In the genomic region with DNA sequence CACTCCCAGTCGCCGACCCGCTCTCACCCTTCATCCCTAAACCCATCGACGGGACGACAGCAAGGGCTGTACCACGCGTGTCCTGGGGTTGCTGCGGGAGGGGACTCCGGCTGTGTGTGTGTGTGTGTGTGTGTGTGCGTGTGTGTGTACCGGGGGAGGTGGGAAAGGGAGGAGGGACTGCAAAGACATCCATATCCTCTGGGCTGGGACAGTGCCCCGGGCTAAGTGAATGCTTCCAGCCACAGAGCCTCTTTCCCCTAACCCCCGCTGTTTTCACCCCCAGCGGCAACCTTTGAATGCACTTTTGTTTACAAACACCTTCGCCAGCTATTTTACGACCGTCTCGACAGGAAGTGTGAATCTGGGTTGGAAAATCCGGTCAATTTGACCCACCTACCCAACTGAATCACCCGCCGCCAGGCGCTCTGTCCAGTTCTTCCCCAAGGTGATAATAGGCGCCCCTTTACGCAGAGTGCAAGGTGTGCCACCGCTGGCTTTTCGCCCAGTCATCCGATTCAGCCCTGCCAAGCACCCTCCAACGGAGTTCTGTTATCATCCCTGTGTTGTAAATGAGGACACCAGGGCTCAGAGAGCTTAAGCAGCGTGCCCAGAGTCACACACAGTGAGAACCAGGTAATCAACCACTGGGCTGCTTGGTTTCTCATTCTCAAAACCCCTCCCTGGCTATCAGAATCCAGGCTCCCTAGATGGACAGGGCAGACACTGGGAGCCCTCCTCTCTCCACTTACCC, we compare ENCODE assay signal across 8 cellular contexts. TPM values are rescaled to one million over a fixed set of nuclear protein-coding genes. Genes with fewer than 3 reads are reported as not detected.
A peak's percentile ranks its signal among the peaks of the same experiment; 100 is the strongest.
DNase-seq lines count a peak whose midpoint lies in the region; ATAC-seq and TF ChIP-seq lines count a peak whose summit lies in the region.

No MANE protein-coding gene starts in this region.

- intact Hi-C loops in posterior vena cava (cut with DNase I), result loop anchor here (5.0 to 10.0 kb wide), 3 partner anchors 63 to 92 kb away; no protein-coding TSS in a partner anchor

- peaks cover 18% of the 10 kb centered on the region for H3K4me1 ChIP-seq in cardiac muscle cell (ENCODE audit: low read depth)

- H3K27ac ChIP-seq in WERI-Rb-1 (peak overlapping the region; percentile 97), cardiac muscle cell (peak overlapping the region; percentile 99)

- peak; percentile 69 for DNase-seq in AG20443 (ENCODE audit: low spot score)
- peak; percentile 75 for DNase-seq in HK-2 (ENCODE audit: unreplicated experiment)
- peak; percentile 68 for DNase-seq in WERI-Rb-1
- DNase-seq in cardiac muscle cell (ENCODE audit: low read depth in 1 of 2, low spot score in 1 of 2), result no peak
- DNase-seq in posterior vena cava (ENCODE audit: low spot score), result peak; percentile 79
- no peak for DNase-seq in inferior parietal cortex (ENCODE audit: extremely low spot score)
- DNase-seq in GDM1 (lab: John Stamatoyannopoulos, UW), result no peak

- H3K27me3 ChIP-seq in WERI-Rb-1 (ENCODE audit: insufficient read depth, low read depth, severe bottlenecking), result no peaks in the 10 kb centered on the region
- H3K27me3 ChIP-seq in cardiac muscle cell, result no peaks in the 10 kb centered on the region

- H3K36me3 ChIP-seq in WERI-Rb-1 (peaks cover 35% of the 10 kb centered on the region), cardiac muscle cell (peaks cover 11% of the 10 kb centered on the region)

- H3K4me3 ChIP-seq in WERI-Rb-1 (ENCODE audit: low read depth, low read length) (peak overlapping the region; percentile 57), cardiac muscle cell (peak overlapping the region; percentile 45)

- TF ChIP-seq CTCF in WERI-Rb-1 (IDR thresholded peaks at IDR 0.05; ENCODE audit: low read depth, low read length) (no peak), cardiac muscle cell (IDR thresholded peaks at IDR 0.05; ENCODE audit: low read depth, low read length) (no peak)

- H3K9me3 ChIP-seq in WERI-Rb-1 (ENCODE audit: severe bottlenecking), result no peaks in the 10 kb centered on the region
- H3K9me3 ChIP-seq in cardiac muscle cell (ENCODE audit: low read depth), result no peaks in the 10 kb centered on the region

- no peak for ATAC-seq in GM21576 (IDR thresholded peaks at IDR 0.05; ENCODE audit: unreplicated experiment)

RNA-seq across cellular contexts. Expression of a gene that starts 0.7 kb away (rescaled TPM):
- total RNA-seq in cardiac muscle cell (64.2 and 103 TPM in 2 replicates), posterior vena cava (10 to 100 TPM; 49.9 to 56.5 TPM)
- 26.7 and 32.1 TPM in 2 replicates for polyA plus RNA-seq in cardiac muscle cell

Comparison
In these comparisons a context has a peak if more than half of its experiments do, and no peak if none do; other contexts are left out.
1. DNase-seq: peak in AG20443 (single experiment), HK-2 (single experiment), WERI-Rb-1 (single experiment) and posterior vena cava (single experiment); none in cardiac muscle cell (0 of 2), inferior parietal cortex (single experiment) and GDM1 (single experiment).